In the genomic region with DNA sequence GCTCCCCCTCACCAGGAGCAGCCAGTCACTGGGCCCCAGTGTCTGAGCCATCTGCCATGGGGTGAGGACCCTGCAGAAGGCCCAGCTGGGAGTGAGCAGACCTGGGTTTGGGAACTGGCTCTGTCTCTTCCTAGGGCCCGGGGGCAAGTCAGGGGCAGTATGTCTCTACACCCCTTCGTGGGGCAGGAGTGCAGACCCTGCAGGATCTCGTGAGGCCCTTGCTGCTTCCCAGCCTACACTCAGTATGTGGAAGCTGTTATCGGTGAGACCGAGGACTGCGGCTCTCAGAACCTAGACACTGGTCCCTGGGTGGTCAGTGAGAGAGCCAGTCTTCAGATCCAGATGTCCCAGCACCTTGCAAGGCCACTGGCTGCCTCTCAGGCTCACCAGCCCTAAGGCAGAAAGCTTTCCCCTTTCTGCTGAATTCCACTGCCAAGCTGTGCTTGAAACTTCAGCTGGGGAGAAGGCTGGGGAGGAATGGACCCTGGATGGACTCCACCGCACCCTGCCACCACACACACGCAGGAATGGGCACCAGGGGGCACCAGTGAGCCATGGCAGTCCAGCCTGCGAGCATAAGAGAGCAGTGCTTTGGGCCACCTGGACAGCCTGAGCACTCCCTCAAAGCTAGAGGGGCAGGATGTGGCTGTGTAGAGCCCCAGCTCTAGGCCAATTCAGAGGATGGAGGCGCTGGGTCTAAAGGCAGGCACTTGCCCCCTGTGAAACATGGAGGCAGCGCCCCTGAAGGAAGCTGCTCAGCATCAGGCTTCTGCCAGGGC, we compare ENCODE assay signal across 9 cellular contexts. TPM values are rescaled to one million over a fixed set of nuclear protein-coding genes. Genes with fewer than 3 reads are reported as not detected.
DNase-seq lines count a peak whose midpoint lies in the region; ATAC-seq and TF ChIP-seq lines count a peak whose summit lies in the region.
"Had no signal": no experiment of that assay in that cellular context is flagged by ENCODE, and none has a peak within 500 bp of the region (broad histone marks: within the 10 kb centered on the region; RNA-seq: fewer than 3 reads in every experiment).

No MANE protein-coding gene starts in this region.

- peak; percentile 92 for ATAC-seq in GM19023 (IDR thresholded peaks at IDR 0.05; ENCODE audit: unreplicated experiment)
- ATAC-seq in HG03108 (IDR thresholded peaks at IDR 0.05; ENCODE audit: unreplicated experiment), result peak; percentile 96
- ATAC-seq in activated CD8-positive, alpha-beta T cell treated with anti-CD3 and anti-CD28 coated beads, Interleukin-2, amount 10 ng/mL, durations not matched to agents 7 days and 5 days, result peak; percentile 98

- no CpG with 5 or more reads among the region's 11 CpGs for WGBS in mesendoderm (ENCODE audit: extremely low coverage, insufficient coverage, low lambda C conversion rate)

- no peak overlapping the region for H4K5ac ChIP-seq in mesendoderm (ENCODE audit: low read length)

- H3K4me1 Mint-ChIP-seq in CD14-positive monocyte, result peaks cover 48% of the 10 kb centered on the region
- H3K4me1 Mint-ChIP-seq in activated CD8-positive, alpha-beta T cell treated with anti-CD3 and anti-CD28 coated beads, Interleukin-2, amount 10 ng/mL, durations not matched to agents 7 days and 5 days (ENCODE audit: low read depth), result peaks cover 34% of the 10 kb centered on the region

- H2BK120ac ChIP-seq in mesendoderm (ENCODE audit: low read depth, low read length), result no peak overlapping the region

- no peak overlapping the region for H3K18ac ChIP-seq in mesendoderm (ENCODE audit: low read length)

- no peaks in the 10 kb centered on the region for H3K4me1 ChIP-seq in effector memory CD4-positive, alpha-beta T cell (ENCODE audit: control insufficient read depth, insufficient read depth, low read length, poor library complexity, severe bottlenecking)
- H3K4me1 ChIP-seq in mesendoderm (ENCODE audit: control insufficient read depth, low read depth, low read length), result no peaks in the 10 kb centered on the region

- H3K27ac ChIP-seq in effector memory CD4-positive, alpha-beta T cell (ENCODE audit: insufficient read depth, low read length, poor library complexity, severe bottlenecking), result no peak overlapping the region
- H3K27ac ChIP-seq in mesendoderm (ENCODE audit: low read depth, low read length), result no peak overlapping the region

- H2BK5ac ChIP-seq in mesendoderm (ENCODE audit: low read length), result no peak overlapping the region

- H3K36me3 ChIP-seq in effector memory CD4-positive, alpha-beta T cell (ENCODE audit: control insufficient read depth, insufficient read depth, low read length), result no peaks in the 10 kb centered on the region
- no peaks in the 10 kb centered on the region for H3K36me3 ChIP-seq in mesendoderm (ENCODE audit: control insufficient read depth, insufficient read depth, low read length)

- no peak overlapping the region for H3K23ac ChIP-seq in mesendoderm (ENCODE audit: low read length)

- H3K9me3 ChIP-seq in effector memory CD4-positive, alpha-beta T cell (ENCODE audit: control insufficient read depth, low read length), result no peaks in the 10 kb centered on the region

- H3K9ac ChIP-seq in mesendoderm (ENCODE audit: low read length), result peak overlapping the region; percentile 13

- no peak overlapping the region for H3K4ac ChIP-seq in mesendoderm (ENCODE audit: low read depth, low read length)

- no peak overlapping the region for H2BK15ac ChIP-seq in mesendoderm (replicated peaks; ENCODE audit: low read depth)

- H3K27me3 ChIP-seq in effector memory CD4-positive, alpha-beta T cell (replicated peaks; ENCODE audit: control insufficient read depth, insufficient read depth, low read length, poor library complexity, severe bottlenecking), result no peaks in the 10 kb centered on the region
- H3K27me3 ChIP-seq in mesendoderm (ENCODE audit: insufficient read depth, low read length, poor library complexity), result no peaks in the 10 kb centered on the region

- intact Hi-C loops in CD14-positive monocyte (cut with micrococcal nuclease), result loop anchor here in 1 of 2 donors (2.0 kb wide), 1 partner anchor 42 kb away; no protein-coding TSS in a partner anchor

- DNase-seq in CD14-positive monocyte (ENCODE audit: low spot score) (peak; percentile 80), NCI-H748 treated with DMSO at 0.1 percent for 48 hours (lab: John Stamatoyannopoulos, UW) (peak; percentile 2), mesendoderm (peak; percentile 88)
- peak; percentile 89 for DNase-seq in activated CD8-positive, alpha-beta T cell treated with anti-CD3 and anti-CD28 coated beads, Interleukin-2, amount 10 ng/mL, durations not matched to agents 7 days and 5 days
- DNase-seq in effector memory CD4-positive, alpha-beta T cell, result peak; percentile 40 to 68 (median 50)
- peak; percentile 67 to 69 for DNase-seq in stimulated activated CD8-positive, alpha-beta memory T cell treated with anti-CD3 and anti-CD28 coated beads, Interleukin-2, amount 100 ng/mL, for 1 hour (ENCODE audit: low read depth in 2 of 2)

- no peak overlapping the region for H3K56ac ChIP-seq in mesendoderm (ENCODE audit: low read length)

- no peak overlapping the region for H3K4me3 ChIP-seq in effector memory CD4-positive, alpha-beta T cell (ENCODE audit: insufficient read depth, low read depth, low read length, poor library complexity, severe bottlenecking)
- no peak overlapping the region for H3K4me3 ChIP-seq in mesendoderm (ENCODE audit: low read length)

- TF ChIP-seq CTCF in CD14-positive monocyte (IDR thresholded peaks at IDR 0.05), result peak; percentile 97

- peaks cover 0 to 5% (median 0%) of the 10 kb centered on the region in 3 donors for H3K27me3 Mint-ChIP-seq in CD14-positive monocyte (ENCODE audit: low read depth in 3 of 3)
- H3K27me3 Mint-ChIP-seq in activated CD8-positive, alpha-beta T cell treated with anti-CD3 and anti-CD28 coated beads, Interleukin-2, amount 10 ng/mL, durations not matched to agents 7 days and 5 days (ENCODE audit: low read depth), result no peaks in the 10 kb centered on the region

- peaks cover 0 to 3% (median 0%) of the 10 kb centered on the region in 7 donors for H3K9me3 Mint-ChIP-seq in CD14-positive monocyte
- no peaks in the 10 kb centered on the region for H3K9me3 Mint-ChIP-seq in activated CD8-positive, alpha-beta T cell treated with anti-CD3 and anti-CD28 coated beads, Interleukin-2, amount 10 ng/mL, durations not matched to agents 7 days and 5 days (ENCODE audit: insufficient read depth)

- no peaks in the 10 kb centered on the region for H3K79me2 ChIP-seq in mesendoderm (ENCODE audit: control insufficient read depth, insufficient read depth, low read length)

- no peak overlapping the region for H3K4me2 ChIP-seq in mesendoderm (ENCODE audit: low read length)

- CTCF ChIA-PET in activated CD8-positive, alpha-beta T cell treated with anti-CD3 and anti-CD28 coated beads, Interleukin-2, amount 10 ng/mL, durations not matched to agents 7 days and 5 days (lab: Charles Lee), result interaction anchor here (0.6 to 2.8 kb wide), 31 partner anchors 9 to 317 kb away, joined by 3 to 53 read pairs (median 6); a partner anchor contains a TSS

- H2AK5ac ChIP-seq in mesendoderm (ENCODE audit: low read length), result no peak overlapping the region

- no peak overlapping the region for H3K4me3 Mint-ChIP-seq in CD14-positive monocyte
- no peak overlapping the region for H3K4me3 Mint-ChIP-seq in activated CD8-positive, alpha-beta T cell treated with anti-CD3 and anti-CD28 coated beads, Interleukin-2, amount 10 ng/mL, durations not matched to agents 7 days and 5 days
- H3K4me3 Mint-ChIP-seq: activated naive CD8-positive, alpha-beta T cell had no signal

- no peak overlapping the region for H4K8ac ChIP-seq in mesendoderm (ENCODE audit: low read depth, low read length)

- peak overlapping the region in 2 of 7 donors; percentile 60 to 64 for H3K27ac Mint-ChIP-seq in CD14-positive monocyte
- H3K27ac Mint-ChIP-seq in activated CD8-positive, alpha-beta T cell treated with anti-CD3 and anti-CD28 coated beads, Interleukin-2, amount 10 ng/mL, durations not matched to agents 7 days and 5 days, result no peak overlapping the region
- H3K27ac Mint-ChIP-seq: activated naive CD8-positive, alpha-beta T cell had no signal

- POLR2A ChIA-PET in activated CD8-positive, alpha-beta T cell treated with anti-CD3 and anti-CD28 coated beads, Interleukin-2, amount 10 ng/mL, durations not matched to agents 7 days and 5 days (lab: Charles Lee), result interaction anchor here (0.8 to 1.4 kb wide), 4 partner anchors 18 to 68 kb away, joined by 3 to 6 read pairs (median 3); no protein-coding TSS in a partner anchor

- H3K36me3 Mint-ChIP-seq in CD14-positive monocyte, result no peaks in the 10 kb centered on the region
- no peaks in the 10 kb centered on the region for H3K36me3 Mint-ChIP-seq in activated CD8-positive, alpha-beta T cell treated with anti-CD3 and anti-CD28 coated beads, Interleukin-2, amount 10 ng/mL, durations not matched to agents 7 days and 5 days (ENCODE audit: low read depth)
- H3K36me3 Mint-ChIP-seq: activated naive CD8-positive, alpha-beta T cell had no signal

- H3K79me1 ChIP-seq in mesendoderm (ENCODE audit: low read length), result no peaks in the 10 kb centered on the region

RNA-seq across cellular contexts. Expression of a gene that starts 21.4 kb away (rescaled TPM):
- not detected for polyA plus RNA-seq in CD14-positive monocyte
- not detected for total RNA-seq in activated CD8-positive, alpha-beta T cell treated with anti-CD3 and anti-CD28 coated beads, Interleukin-2, amount 10 ng/mL, durations not matched to agents 7 days and 5 days
- not detected for polyA plus RNA-seq in mesendoderm (2013, experiment 1 of 2)
- polyA plus RNA-seq in mesendoderm (2013, experiment 2 of 2), result not detected

RNA-seq across cellular contexts. Expression of a gene that starts 27.1 kb away (rescaled TPM):
- polyA plus RNA-seq in CD14-positive monocyte, result 100 to 1,000 TPM; 117 to 120 TPM
- total RNA-seq in activated CD8-positive, alpha-beta T cell treated with anti-CD3 and anti-CD28 coated beads, Interleukin-2, amount 10 ng/mL, durations not matched to agents 7 days and 5 days, result 1 to 10 TPM in 1 of 2 experiments, under 1 TPM in 1; 0.76 to 1.6 TPM
- polyA plus RNA-seq in mesendoderm (2013, experiment 1 of 2), result 3.1 TPM
- 3.9 TPM for polyA plus RNA-seq in mesendoderm (2013, experiment 2 of 2)

RNA-seq across cellular contexts. Expression of a gene that starts 46.1 kb away (rescaled TPM):
- not detected for polyA plus RNA-seq in CD14-positive monocyte
- not detected for total RNA-seq in activated CD8-positive, alpha-beta T cell treated with anti-CD3 and anti-CD28 coated beads, Interleukin-2, amount 10 ng/mL, durations not matched to agents 7 days and 5 days
- polyA plus RNA-seq in mesendoderm (2013, experiment 1 of 2), result 0.10 TPM
- 0.10 TPM for polyA plus RNA-seq in mesendoderm (2013, experiment 2 of 2)

Comparison
In these comparisons a context has a peak if more than half of its experiments do, and no peak if none do; other contexts are left out.
1. DNase-seq: peak in every context shown above with its lines; median percentile 89 in activated CD8-positive, alpha-beta T cell treated with anti-CD3 and anti-CD28 coated beads, Interleukin-2, amount 10 ng/mL, durations not matched to agents 7 days and 5 days; 88 in mesendoderm; 80 in CD14-positive monocyte; 68 in stimulated activated CD8-positive, alpha-beta memory T cell treated with anti-CD3 and anti-CD28 coated beads, Interleukin-2, amount 100 ng/mL, for 1 hour; 50 in effector memory CD4-positive, alpha-beta T cell; 2 in NCI-H748 treated with DMSO at 0.1 percent for 48 hours.